ENCODE assay signal across 1 cellular context in the genomic region with DNA sequence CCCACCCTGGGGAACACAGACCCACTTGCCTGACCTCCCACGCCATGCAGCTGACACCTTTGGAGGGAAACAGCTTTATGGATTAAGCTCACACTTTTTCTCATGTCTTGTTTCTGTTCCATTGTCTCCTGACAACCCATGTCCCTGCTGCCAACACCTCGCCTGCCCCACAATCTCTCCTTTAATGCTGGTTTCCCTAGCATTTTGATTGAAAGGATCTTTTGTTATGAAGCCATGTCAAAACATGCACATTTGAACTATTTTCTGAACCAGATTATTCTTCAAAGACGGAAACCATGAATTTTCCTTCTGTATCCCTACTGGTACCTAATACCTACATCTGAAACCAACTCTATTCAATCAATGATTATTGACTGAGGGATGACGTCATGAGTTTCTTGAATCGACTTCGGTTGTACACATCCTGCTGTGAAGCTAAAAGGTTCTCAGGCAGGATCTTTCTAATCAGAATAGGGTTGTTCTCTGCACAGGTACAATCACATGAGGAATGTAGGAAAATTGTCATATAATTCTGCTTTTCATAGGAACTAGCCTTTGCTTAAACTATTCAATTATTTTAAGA.
A peak's percentile ranks its signal among the peaks of the same experiment; 100 is the strongest.
TF ChIP-seq lines count a peak whose summit lies in the region.

No MANE protein-coding gene starts in this region.

TF ChIP-seq in WTC11, 78 proteins besides CTCF, POLR2A, EP300 and RAD21 (continued from another document):
- TF ChIP-seq, protein P1, sequence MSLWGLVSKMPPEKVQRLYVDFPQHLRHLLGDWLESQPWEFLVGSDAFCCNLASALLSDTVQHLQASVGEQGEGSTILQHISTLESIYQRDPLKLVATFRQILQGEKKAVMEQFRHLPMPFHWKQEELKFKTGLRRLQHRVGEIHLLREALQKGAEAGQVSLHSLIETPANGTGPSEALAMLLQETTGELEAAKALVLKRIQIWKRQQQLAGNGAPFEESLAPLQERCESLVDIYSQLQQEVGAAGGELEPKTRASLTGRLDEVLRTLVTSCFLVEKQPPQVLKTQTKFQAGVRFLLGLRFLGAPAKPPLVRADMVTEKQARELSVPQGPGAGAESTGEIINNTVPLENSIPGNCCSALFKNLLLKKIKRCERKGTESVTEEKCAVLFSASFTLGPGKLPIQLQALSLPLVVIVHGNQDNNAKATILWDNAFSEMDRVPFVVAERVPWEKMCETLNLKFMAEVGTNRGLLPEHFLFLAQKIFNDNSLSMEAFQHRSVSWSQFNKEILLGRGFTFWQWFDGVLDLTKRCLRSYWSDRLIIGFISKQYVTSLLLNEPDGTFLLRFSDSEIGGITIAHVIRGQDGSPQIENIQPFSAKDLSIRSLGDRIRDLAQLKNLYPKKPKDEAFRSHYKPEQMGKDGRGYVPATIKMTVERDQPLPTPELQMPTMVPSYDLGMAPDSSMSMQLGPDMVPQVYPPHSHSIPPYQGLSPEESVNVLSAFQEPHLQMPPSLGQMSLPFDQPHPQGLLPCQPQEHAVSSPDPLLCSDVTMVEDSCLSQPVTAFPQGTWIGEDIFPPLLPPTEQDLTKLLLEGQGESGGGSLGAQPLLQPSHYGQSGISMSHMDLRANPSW (CRISPR knock-in tag; conservative IDR thresholded peaks at IDR 0.05; ENCODE audit: low read depth): no peak
- TF ChIP-seq, protein P2, sequence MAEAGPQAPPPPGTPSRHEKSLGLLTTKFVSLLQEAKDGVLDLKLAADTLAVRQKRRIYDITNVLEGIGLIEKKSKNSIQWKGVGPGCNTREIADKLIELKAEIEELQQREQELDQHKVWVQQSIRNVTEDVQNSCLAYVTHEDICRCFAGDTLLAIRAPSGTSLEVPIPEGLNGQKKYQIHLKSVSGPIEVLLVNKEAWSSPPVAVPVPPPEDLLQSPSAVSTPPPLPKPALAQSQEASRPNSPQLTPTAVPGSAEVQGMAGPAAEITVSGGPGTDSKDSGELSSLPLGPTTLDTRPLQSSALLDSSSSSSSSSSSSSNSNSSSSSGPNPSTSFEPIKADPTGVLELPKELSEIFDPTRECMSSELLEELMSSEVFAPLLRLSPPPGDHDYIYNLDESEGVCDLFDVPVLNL (CRISPR knock-in tag; IDR thresholded peaks at IDR 0.05; ENCODE audit: borderline replicate concordance, low read depth): no peak
- TF ChIP-seq ZNF317 (CRISPR knock-in tag; IDR thresholded peaks at IDR 0.05; ENCODE audit: borderline replicate concordance, low read depth): 0 out of 2 replicates have a peak, but pooled peaks have one; percentile 26
- TF ChIP-seq, protein P3, sequence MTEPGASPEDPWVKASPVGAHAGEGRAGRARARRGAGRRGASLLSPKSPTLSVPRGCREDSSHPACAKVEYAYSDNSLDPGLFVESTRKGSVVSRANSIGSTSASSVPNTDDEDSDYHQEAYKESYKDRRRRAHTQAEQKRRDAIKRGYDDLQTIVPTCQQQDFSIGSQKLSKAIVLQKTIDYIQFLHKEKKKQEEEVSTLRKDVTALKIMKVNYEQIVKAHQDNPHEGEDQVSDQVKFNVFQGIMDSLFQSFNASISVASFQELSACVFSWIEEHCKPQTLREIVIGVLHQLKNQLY (CRISPR knock-in tag; IDR thresholded peaks at IDR 0.05): no peak
